8 cellular contexts compared by ENCODE assay signal in genomic region chr1:226186124-226187018, GRCh38. TPM values are rescaled to one million over a fixed set of nuclear protein-coding genes. Genes with fewer than 3 reads are reported as not detected.
A peak's percentile ranks its signal among the peaks of the same experiment; 100 is the strongest.
DNase-seq lines count a peak whose midpoint lies in the region; ATAC-seq and TF ChIP-seq lines count a peak whose summit lies in the region.

Gene ACBD3, minus strand, starts transcription at chr1:226186741. Its CDS starts 66 bp downstream, at chr1:226186675.

- peak within 1 kb of the TSS; percentile 94 for H3K4me3 Mint-ChIP-seq in activated B cell treated with CpG ODN at 0.5 μM for 24 hours

- DNase-seq in AG09309 (ENCODE audit: low read depth), result peak; percentile 50
- peak; percentile 86 for DNase-seq in NCI-H345 treated with DMSO at 0.1 percent for 48 hours (lab: John Stamatoyannopoulos, UW; ENCODE audit: unreplicated experiment)
- DNase-seq in activated B cell treated with CpG ODN at 0.5 μM for 24 hours, result peak; percentile 79
- peak; percentile 83 to 88 for DNase-seq in cardiac fibroblast (ENCODE audit: low read depth in 2 of 2)
- peak; percentile 93 for DNase-seq in inferior parietal cortex (ENCODE audit: extremely low spot score)
- DNase-seq in spleen, result peak; percentile 97

- H3K27ac ChIP-seq in spleen, result peak within 1 kb of the TSS; percentile 88 to 98 (median 95)

- peaks cover 0 to 14% (median 0%) of the 10 kb centered on the region in 6 donors for H3K36me3 ChIP-seq in spleen

- no peaks in the 10 kb centered on the region for H3K9me3 ChIP-seq in spleen

- intact Hi-C loops in activated B cell treated with CpG ODN at 0.5 μM for 24 hours (cut with micrococcal nuclease) (loop anchor here (1.0 to 5.0 kb wide), 9 partner anchors 11 to 719 kb away; partner anchors contain the start of genes LIN9 and SRP9), spleen (cut with DNase I; ENCODE audit: low total_unique reads) (no loop called here)

- peak; percentile 91 for ATAC-seq in GM19025 (IDR thresholded peaks at IDR 0.05; ENCODE audit: low read depth, unreplicated experiment)
- ATAC-seq in HG03280 (IDR thresholded peaks at IDR 0.05; ENCODE audit: unreplicated experiment), result peak; percentile 97
- peak; percentile 93 for ATAC-seq in activated B cell treated with CpG ODN at 0.5 μM for 24 hours (ENCODE audit: low read depth)

- H3K9me3 Mint-ChIP-seq in activated B cell treated with CpG ODN at 0.5 μM for 24 hours, result no peaks in the 10 kb centered on the region

- no peak for TF ChIP-seq CTCF in AG09309 (IDR thresholded peaks at IDR 0.05; ENCODE audit: control insufficient read depth, insufficient read depth, low read depth, low read length, missing control alignments)
- no peak for TF ChIP-seq CTCF in activated B cell treated with CpG ODN at 0.5 μM for 24 hours (IDR thresholded peaks at IDR 0.05)
- TF ChIP-seq CTCF in cardiac fibroblast (IDR thresholded peaks at IDR 0.05; ENCODE audit: low read depth, low read length), result no peak
- peak in 5 of 11 experiments; percentile 18 to 33 (median 23) for TF ChIP-seq CTCF in spleen (IDR thresholded peaks at IDR 0.05 in 8 of 11, conservative IDR thresholded peaks at IDR 0.05 in 3 of 11)

- no peaks in the 10 kb centered on the region for H3K27me3 ChIP-seq in spleen (replicated peaks in 1 of 7)

- H3K36me3 Mint-ChIP-seq in activated B cell treated with CpG ODN at 0.5 μM for 24 hours (ENCODE audit: low read depth), result peaks cover 24% of the 10 kb centered on the region

- no peaks in the 10 kb centered on the region for H3K27me3 Mint-ChIP-seq in activated B cell treated with CpG ODN at 0.5 μM for 24 hours

- 0 to 1% (median 0%) methylated on average over 31 to 75 of the region's 75 CpGs for WGBS in spleen, 5 donors

- peaks cover 45% of the 10 kb centered on the region for H3K4me1 Mint-ChIP-seq in activated B cell treated with CpG ODN at 0.5 μM for 24 hours

- CTCF ChIA-PET in activated B cell treated with CpG ODN at 0.5 μM for 24 hours (lab: Charles Lee), result interaction anchor here (1.2 to 8.6 kb wide), 2 partner anchors 12 to 60 kb away, joined by 3 to 81 read pairs; no protein-coding TSS in a partner anchor

- peak; percentile 12 to 79 (median 32) for TF ChIP-seq POLR2A in spleen (IDR thresholded peaks at IDR 0.05)

- peaks cover 38 to 56% (median 53%) of the 10 kb centered on the region in 6 donors for H3K4me1 ChIP-seq in spleen

- POLR2A ChIA-PET in activated B cell treated with CpG ODN at 0.5 μM for 24 hours (lab: Charles Lee), result interaction anchor here (0.6 to 2.5 kb wide), 13 partner anchors 29 to 221 kb away, joined by 3 to 14 read pairs (median 4); partner anchors contain the start of genes H3-3A and PARP1

- H3K4me3 ChIP-seq in AG09309 (ENCODE audit: control insufficient read depth, low read depth, low read length) (peak within 1 kb of the TSS; percentile 90), cardiac fibroblast (replicated peaks in 1 of 2; ENCODE audit: low read depth in 2 of 2, low read length in 2 of 2) (peak within 1 kb of the TSS; percentile 88 to 94), spleen (peak within 1 kb of the TSS; percentile 61 to 96 (median 87))

- H3K27ac Mint-ChIP-seq in activated B cell treated with CpG ODN at 0.5 μM for 24 hours, result peak within 1 kb of the TSS; percentile 94

RNA-seq across cellular contexts. Expression of gene ACBD3, which starts in this region (rescaled TPM):
- total RNA-seq in activated B cell treated with CpG ODN at 0.5 μM for 24 hours (38.6 and 41.4 TPM in 2 replicates), spleen (10 to 100 TPM; 26.0 to 43.0 (median 31.2) TPM)
- 10 to 100 TPM in 2 of 3 donors, 1 to 10 TPM in 1; 6.1 to 14.7 (median 10.1) TPM for polyA plus RNA-seq in spleen

Comparison
In these comparisons a context has a peak if more than half of its experiments do, and no peak if none do; other contexts are left out.
1. Peak in every context shown above with its lines: DNase-seq, ATAC-seq, H3K4me3 ChIP-seq and H3K27ac ChIP-seq.